In genomic region chr2:172525601-172526000, GRCh38 we compare ENCODE assay signal across 23 cellular contexts.
"Had no signal": no experiment of that assay in that cellular context is flagged by ENCODE, and none has a peak within 500 bp of the region (broad histone marks: within the 10 kb centered on the region; RNA-seq: fewer than 3 reads in every experiment).

No MANE protein-coding gene starts in this region.

- H3K27me3 ChIP-seq: breast epithelium, gastroesophageal sphincter, heart left ventricle, ovary, sigmoid colon, stomach, upper lobe of left lung had no signal

- H3K9me3 ChIP-seq: ovary had no signal

- H3K4me3 ChIP-seq: breast epithelium, gastroesophageal sphincter, heart left ventricle, left ventricle myocardium inferior, mucosa of descending colon, ovary, sigmoid colon, stomach, upper lobe of left lung had no signal

- H3K27ac ChIP-seq: breast epithelium, gastroesophageal sphincter, heart left ventricle, left ventricle myocardium inferior, ovary, sigmoid colon, stomach, upper lobe of left lung had no signal

- H3K4me1 ChIP-seq: breast epithelium, gastroesophageal sphincter, heart left ventricle, left ventricle myocardium inferior, sigmoid colon, stomach, upper lobe of left lung had no signal

- ATAC-seq: activated CD8-positive, alpha-beta T cell treated with anti-CD3 and anti-CD28 coated beads for 36 hours; activated naive CD8-positive, alpha-beta T cell treated with anti-CD3 and anti-CD28 coated beads, Interleukin-2, amount 50 U/mL, for 24 hours; esophagus mucosa; gastroesophageal sphincter; heart left ventricle; mucosa of descending colon; stimulated activated effector memory CD8-positive, alpha-beta T cell treated with anti-CD3 and anti-CD28 coated beads, Interleukin-12 subunit alpha, Interleukin-12 subunit beta, amount 100 ng/mL, for 72 hours had no signal

- DNase-seq: activated CD4-positive, alpha-beta T cell treated with anti-CD3 and anti-CD28 coated beads, Interleukin-2, amount 10 ng/mL, durations not matched to agents 24 days and 14 days; activated CD8-positive, alpha-beta T cell treated with anti-CD3 and anti-CD28 coated beads for 36 hours; activated naive CD4-positive, alpha-beta T cell treated with Interleukin-2 at 50 U/mL for 16 hours; activated naive CD8-positive, alpha-beta T cell treated with anti-CD3 and anti-CD28 coated beads, Interleukin-2, amount 50 U/mL, for 24 hours; activated T-cell treated with anti-CD3 and anti-CD28 coated beads, Interleukin-2, amount 50 U/mL, for 1 hour; cerebellar nuclear complex; cortex of kidney; heart left ventricle; kidney glomerular epithelial cell; left ventricle myocardium inferior; mammary epithelial cell; mucosa of descending colon; naive B cell; ovary; sigmoid colon; stimulated activated CD4-positive, alpha-beta T cell treated with anti-CD3 and anti-CD28 coated beads, Interleukin-4, amount 100 ng/mL, for 24 hours; stomach; T1000; upper lobe of left lung had no signal

- H3K36me3 ChIP-seq: breast epithelium, gastroesophageal sphincter, heart left ventricle, left ventricle myocardium inferior, ovary, sigmoid colon, stomach, upper lobe of left lung had no signal
